20 cellular contexts compared by ENCODE assay signal in genomic region chr19:18723871-18724377, GRCh38. TPM values are rescaled to one million over a fixed set of nuclear protein-coding genes. Genes with fewer than 3 reads are reported as not detected.
DNase-seq lines count a peak whose midpoint lies in the region; ATAC-seq and TF ChIP-seq lines count a peak whose summit lies in the region.
"Had no signal": no experiment of that assay in that cellular context is flagged by ENCODE, and none has a peak within 500 bp of the region (broad histone marks: within the 10 kb centered on the region; RNA-seq: fewer than 3 reads in every experiment).

No MANE protein-coding gene starts in this region.

- peaks cover 12% of the 10 kb centered on the region for H3K4me1 Mint-ChIP-seq in activated naive CD8-positive, alpha-beta T cell treated with anti-CD3 and anti-CD28 coated beads, Interleukin-2, amount 50 U/mL, for 24 hours
- peaks cover 8% of the 10 kb centered on the region for H3K4me1 Mint-ChIP-seq in neural crest cell

- no peaks in the 10 kb centered on the region for H3K9me3 Mint-ChIP-seq in activated naive CD8-positive, alpha-beta T cell treated with anti-CD3 and anti-CD28 coated beads, Interleukin-2, amount 50 U/mL, for 24 hours
- no peaks in the 10 kb centered on the region for H3K9me3 Mint-ChIP-seq in neural crest cell
- H3K9me3 Mint-ChIP-seq: activated naive CD4-positive, alpha-beta T cell treated with anti-CD3 and anti-CD28 coated beads for 36 hours; dendritic cell treated with granulocyte-macrophage colony-stimulating factor and Interleukin-4, amounts not matched to agents 40 ng/mL and 50 ng/mL, for 4 days; T-helper 1 cell treated with Interleukin-12 subunit alpha and Interleukin-12 subunit beta and Interleukin-4 antibody, amounts not matched to agents 30 μg/mL and 1 μg/mL, for 36 hours had no signal

- DNase-seq in stimulated activated CD4-positive, alpha-beta T cell treated with anti-CD3 and anti-CD28 coated beads, Interleukin-4, amount 100 ng/mL, for 1 hour: peak; percentile 13
- DNase-seq in stimulated activated CD4-positive, alpha-beta T cell treated with anti-CD3 and anti-CD28 coated beads, Interleukin-12 subunit alpha, Interleukin-12 subunit beta, amount 100 ng/mL, for 4 hours: no peak
- no peak for DNase-seq in activated naive CD8-positive, alpha-beta T cell treated with anti-CD3 and anti-CD28 coated beads, Interleukin-2, amount 50 U/mL, for 24 hours
- DNase-seq in neural crest cell (ENCODE audit: low read depth, low spot score): no peak
- DNase-seq in OCI-M2 (lab: John Stamatoyannopoulos, UW; ENCODE audit: unreplicated experiment): no peak
- DNase-seq in COLO829 (ENCODE audit: low spot score): no peak
- no peak for DNase-seq in NK-92 treated with Interleukin-12 subunit alpha and Interleukin-12 subunit beta, amount 100 ng/mL, for 24 hours (lab: John Stamatoyannopoulos, UW)
- DNase-seq: activated CD4-positive, alpha-beta T cell treated with anti-CD3 and anti-CD28 coated beads, Interleukin-2, amount 50 U/mL, for 48 hours; activated naive CD4-positive, alpha-beta T cell treated with anti-CD3 and anti-CD28 coated beads for 36 hours; gastrocnemius medialis; HCEC 1CT; lower lobe of right lung; NCI-H1048; NCI-H187 treated with DMSO at 0.1 percent for 48 hours; NCI-H2227 treated with DMSO at 0.1 percent for 48 hours; small intestine; stimulated activated CD4-positive, alpha-beta T cell treated with anti-CD3 and anti-CD28 coated beads, Interleukin-2, amount 100 ng/mL, for 24 hours; testis had no signal

- ATAC-seq in activated naive CD8-positive, alpha-beta T cell treated with anti-CD3 and anti-CD28 coated beads, Interleukin-2, amount 50 U/mL, for 24 hours: peak; percentile 46
- ATAC-seq: gastrocnemius medialis, lower lobe of right lung had no signal

- no peak overlapping the region for H3K4me3 Mint-ChIP-seq in activated naive CD8-positive, alpha-beta T cell treated with anti-CD3 and anti-CD28 coated beads, Interleukin-2, amount 50 U/mL, for 24 hours
- H3K4me3 Mint-ChIP-seq in neural crest cell: no peak overlapping the region
- H3K4me3 Mint-ChIP-seq: activated naive CD4-positive, alpha-beta T cell treated with anti-CD3 and anti-CD28 coated beads for 36 hours; dendritic cell treated with granulocyte-macrophage colony-stimulating factor and Interleukin-4, amounts not matched to agents 40 ng/mL and 50 ng/mL, for 4 days; T-helper 1 cell treated with Interleukin-12 subunit alpha and Interleukin-12 subunit beta and Interleukin-4 antibody, amounts not matched to agents 30 μg/mL and 1 μg/mL, for 36 hours had no signal

- no peak overlapping the region for H3K27ac Mint-ChIP-seq in activated naive CD8-positive, alpha-beta T cell treated with anti-CD3 and anti-CD28 coated beads, Interleukin-2, amount 50 U/mL, for 24 hours
- peak overlapping the region; percentile 90 for H3K27ac Mint-ChIP-seq in neural crest cell (ENCODE audit: unreplicated experiment)
- H3K27ac Mint-ChIP-seq: activated naive CD4-positive, alpha-beta T cell treated with anti-CD3 and anti-CD28 coated beads for 36 hours; dendritic cell treated with granulocyte-macrophage colony-stimulating factor and Interleukin-4, amounts not matched to agents 40 ng/mL and 50 ng/mL, for 4 days; T-helper 1 cell treated with Interleukin-12 subunit alpha and Interleukin-12 subunit beta and Interleukin-4 antibody, amounts not matched to agents 30 μg/mL and 1 μg/mL, for 36 hours had no signal

- peaks cover 2% of the 10 kb centered on the region for H3K36me3 Mint-ChIP-seq in activated naive CD8-positive, alpha-beta T cell treated with anti-CD3 and anti-CD28 coated beads, Interleukin-2, amount 50 U/mL, for 24 hours (ENCODE audit: low read depth)
- peaks cover 3% of the 10 kb centered on the region for H3K36me3 Mint-ChIP-seq in neural crest cell (ENCODE audit: low read depth)

- no peak for TF ChIP-seq CTCF in neural crest cell (conservative IDR thresholded peaks at IDR 0.05)

- no peaks in the 10 kb centered on the region for H3K27me3 Mint-ChIP-seq in activated naive CD8-positive, alpha-beta T cell treated with anti-CD3 and anti-CD28 coated beads, Interleukin-2, amount 50 U/mL, for 24 hours
- H3K27me3 Mint-ChIP-seq in neural crest cell (ENCODE audit: low read depth): no peaks in the 10 kb centered on the region
- H3K27me3 Mint-ChIP-seq: dendritic cell treated with granulocyte-macrophage colony-stimulating factor and Interleukin-4, amounts not matched to agents 40 ng/mL and 50 ng/mL, for 4 days had no signal

RNA-seq across cellular contexts. Expression of gene CRTC1, which starts 40.4 kb away (rescaled TPM):
- 24.1 and 25.2 TPM in 2 replicates for total RNA-seq in neural crest cell
